9 cellular contexts compared by ENCODE assay signal in genomic region chr18:35688757-35689156, GRCh38.
DNase-seq lines count a peak whose midpoint lies in the region; ATAC-seq and TF ChIP-seq lines count a peak whose summit lies in the region.
"Had no signal": no experiment of that assay in that cellular context is flagged by ENCODE, and none has a peak within 500 bp of the region (broad histone marks: within the 10 kb centered on the region; RNA-seq: fewer than 3 reads in every experiment).

No MANE protein-coding gene starts in this region.

- TF ChIP-seq CTCF in nephron progenitor cell (IDR thresholded peaks at IDR 0.05): no peak

- no peak for DNase-seq in nephron progenitor cell
- no peak for DNase-seq in activated effector memory CD4-positive, alpha-beta T cell treated with Interleukin-2 at 50 U/mL for 16 hours
- no peak for DNase-seq in mucosa of gallbladder (ENCODE audit: low spot score)
- DNase-seq in immature natural killer cell: no peak
- DNase-seq: DND-41, SJCRH30 had no signal

- H3K36me3 Mint-ChIP-seq in nephron progenitor cell (ENCODE audit: low read depth) (peaks cover 50% of the 10 kb centered on the region), immature natural killer cell (peaks cover 10 to 38% (median 24%) of the 10 kb centered on the region in 3 donors)

- ATAC-seq in GM18870 (IDR thresholded peaks at IDR 0.05; ENCODE audit: unreplicated experiment) (peak; percentile 88), GM21786 (IDR thresholded peaks at IDR 0.05; ENCODE audit: unreplicated experiment) (peak; percentile 89), HG03442 (IDR thresholded peaks at IDR 0.05; ENCODE audit: unreplicated experiment) (peak; percentile 96)

- no peak overlapping the region for H3K4me3 Mint-ChIP-seq in nephron progenitor cell
- H3K4me3 Mint-ChIP-seq in immature natural killer cell: no peak overlapping the region

- H3K4me1 Mint-ChIP-seq in nephron progenitor cell (no peaks in the 10 kb centered on the region), immature natural killer cell (no peaks in the 10 kb centered on the region)

- peak overlapping the region; percentile 19 for H3K27ac Mint-ChIP-seq in nephron progenitor cell
- H3K27ac Mint-ChIP-seq in immature natural killer cell: no peak overlapping the region

- H3K27me3 Mint-ChIP-seq in nephron progenitor cell (ENCODE audit: low read depth, poor library complexity) (peaks cover 2% of the 10 kb centered on the region), immature natural killer cell (ENCODE audit: low read depth in 3 of 3) (no peaks in the 10 kb centered on the region)

- H3K9me3 Mint-ChIP-seq in nephron progenitor cell (no peaks in the 10 kb centered on the region), immature natural killer cell (no peaks in the 10 kb centered on the region)
